Comparison of ENCODE assay signal across 21 cellular contexts in the genomic region with DNA sequence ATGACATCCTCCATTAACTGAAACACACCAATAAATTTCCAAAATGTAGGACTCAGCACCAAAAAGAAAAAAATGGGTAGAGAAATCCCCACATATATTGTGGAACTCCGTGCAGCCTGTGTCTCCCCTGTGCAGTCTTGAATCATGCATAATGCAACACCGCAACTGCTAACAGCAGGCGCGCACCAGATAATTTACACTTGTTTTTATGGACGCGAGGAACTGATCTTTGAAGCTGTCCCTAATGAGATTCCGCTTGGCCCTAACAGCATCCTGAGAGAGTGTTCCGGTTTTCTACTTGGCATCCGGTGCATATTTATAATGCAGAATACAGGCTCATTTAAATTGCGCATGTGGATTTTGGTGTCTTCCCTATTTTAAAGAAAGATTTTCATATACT. TPM values are rescaled to one million over a fixed set of nuclear protein-coding genes. Genes with fewer than 3 reads are reported as not detected.
DNase-seq lines count a peak whose midpoint lies in the region; ATAC-seq and TF ChIP-seq lines count a peak whose summit lies in the region.
"Had no signal": no experiment of that assay in that cellular context is flagged by ENCODE, and none has a peak within 500 bp of the region (broad histone marks: within the 10 kb centered on the region; RNA-seq: fewer than 3 reads in every experiment).

No MANE protein-coding gene starts in this region.

- ATAC-seq in GM23338 = no peak
- ATAC-seq: A549, GM12878, Panc1 had no signal

- no peak for DNase-seq in GM23338 (ENCODE audit: low spot score)
- DNase-seq in NCI-H526 treated with DMSO at 0.1 percent for 48 hours (lab: John Stamatoyannopoulos, UW) = peak; percentile 53
- peak; percentile 47 for DNase-seq in left kidney (ENCODE audit: low read depth, low spot score)
- no peak for DNase-seq in neural progenitor cell (ENCODE audit: low spot score)
- DNase-seq in T-helper 2 cell = no peak
- DNase-seq in OCI-M2 (lab: John Stamatoyannopoulos, UW; ENCODE audit: unreplicated experiment) = no peak
- no peak for DNase-seq in GM10266 (ENCODE audit: extremely low spot score)
- DNase-seq: BE2C; DMS79 treated with DMSO at 0.1 percent for 48 hours; NCI-H1105; NCI-H2029 treated with DMSO at 0.1 percent for 48 hours; NCI-H226; NCI-H524 treated with DMSO at 0.1 percent for 48 hours; NK-92 treated with Interleukin-12 subunit alpha and Interleukin-12 subunit beta, amount 100 ng/mL, for 24 hours; SIG-M5; SK-N-SH had no signal

- no peaks in the 10 kb centered on the region for H3K79me2 ChIP-seq in GM23338 (replicated peaks; ENCODE audit: insufficient read depth)
- no peaks in the 10 kb centered on the region for H3K79me2 ChIP-seq in neural progenitor cell (ENCODE audit: low read depth)

- TF ChIP-seq CTCF in GM23338 (conservative IDR thresholded peaks at IDR 0.05; ENCODE audit: low read depth in 2 of 2) = no peak
- no peak for TF ChIP-seq CTCF in neural progenitor cell (IDR thresholded peaks at IDR 0.05)
- TF ChIP-seq CTCF in GM10266 (IDR thresholded peaks at IDR 0.05; ENCODE audit: control insufficient read depth, insufficient read depth, low read depth, missing control alignments) = no peak

- no peaks in the 10 kb centered on the region; the same call in 1 of the 2 replicates for H3K36me3 ChIP-seq in GM23338 (ENCODE audit: insufficient read depth)
- no peaks in the 10 kb centered on the region for H3K36me3 ChIP-seq in neural progenitor cell
- H3K36me3 ChIP-seq: BE2C had no signal

- no peaks in the 10 kb centered on the region for H3K9me3 ChIP-seq in neural progenitor cell (ENCODE audit: low read depth)
- H3K9me3 ChIP-seq: A549, BE2C, HAP-1, SK-N-SH had no signal

- H2AFZ ChIP-seq in GM23338 = no peak overlapping the region
- H2AFZ ChIP-seq in neural progenitor cell (replicated peaks) = no peak overlapping the region

- H4K20me1 ChIP-seq in GM23338 (replicated peaks; ENCODE audit: insufficient read depth) = no peaks in the 10 kb centered on the region
- H4K20me1 ChIP-seq in neural progenitor cell (ENCODE audit: low read depth) = no peaks in the 10 kb centered on the region

- H3K4me1 Mint-ChIP-seq in GM23338 = peaks cover 67% of the 10 kb centered on the region
- peaks cover 49% of the 10 kb centered on the region for H3K4me1 Mint-ChIP-seq in neural progenitor cell

- H3K27ac Mint-ChIP-seq in GM23338 (peak overlapping the region; percentile 64), neural progenitor cell (peak overlapping the region; percentile 34)
- H3K27ac Mint-ChIP-seq: IgD-negative memory B cell had no signal

- H3K4me1 ChIP-seq in GM23338 (ENCODE audit: insufficient read depth) (peaks cover 64% of the 10 kb centered on the region), neural progenitor cell (peaks cover 12% of the 10 kb centered on the region)
- H3K4me1 ChIP-seq: A549, BE2C had no signal

- peak overlapping the region; percentile 12; the same call in 1 of the 2 replicates for H3K4me3 ChIP-seq in GM23338
- H3K4me3 ChIP-seq in neural progenitor cell = no peak overlapping the region
- H3K4me3 ChIP-seq: A549, GM12878, HAP-1 had no signal

- H3K4me3 Mint-ChIP-seq in GM23338 = no peak overlapping the region
- peak overlapping the region; percentile 39 for H3K4me3 Mint-ChIP-seq in neural progenitor cell
- H3K4me3 Mint-ChIP-seq: IgD-negative memory B cell had no signal

- H3K9me3 Mint-ChIP-seq in GM23338 (peaks cover 25% of the 10 kb centered on the region), neural progenitor cell (peaks cover 10% of the 10 kb centered on the region)

- peak overlapping the region; percentile 56; the same call in 1 of the 2 replicates for H3K27ac ChIP-seq in GM23338 (ENCODE audit: low read depth)
- H3K27ac ChIP-seq in neural progenitor cell = no peak overlapping the region
- H3K27ac ChIP-seq: A549 had no signal

- H3K27me3 ChIP-seq in GM23338 (ENCODE audit: insufficient read depth) (no peaks in the 10 kb centered on the region), neural progenitor cell (no peaks in the 10 kb centered on the region)
- H3K27me3 ChIP-seq: BE2C had no signal

- no peak overlapping the region for H3K9ac ChIP-seq in neural progenitor cell
- H3K9ac ChIP-seq: SK-N-SH had no signal

- H3K4me2 ChIP-seq in GM23338 (peak overlapping the region; percentile 56), neural progenitor cell (no peak overlapping the region)
- H3K4me2 ChIP-seq: A549, SK-N-SH had no signal

- H3K36me3 Mint-ChIP-seq in GM23338 (ENCODE audit: low read depth) = peaks cover 33% of the 10 kb centered on the region
- H3K36me3 Mint-ChIP-seq in neural progenitor cell = peaks cover 10% of the 10 kb centered on the region
- H3K36me3 Mint-ChIP-seq: IgD-negative memory B cell had no signal

- H3F3A ChIP-seq in GM23338 (replicated peaks; ENCODE audit: low read depth) (0 out of 2 replicates have a peak, but pooled peaks cover 4% of the 10 kb centered on the region), neural progenitor cell (ENCODE audit: low read depth) (no peaks in the 10 kb centered on the region)

- H3K27me3 Mint-ChIP-seq in GM23338 (ENCODE audit: insufficient read depth, low read depth, poor library complexity) (peaks cover 2% of the 10 kb centered on the region), neural progenitor cell (ENCODE audit: insufficient read depth, low read depth) (no peaks in the 10 kb centered on the region)

- H3K9me2 ChIP-seq in GM23338 (ENCODE audit: insufficient read depth) = no peaks in the 10 kb centered on the region; the same call in 1 of the 2 replicates
- H3K9me2 ChIP-seq: SK-N-SH had no signal

TF ChIP-seq in GM23338, 12 proteins besides CTCF, POLR2A, EP300 and RAD21 (continues in another document):
- TF ChIP-seq STAT1 (IDR thresholded peaks at IDR 0.05; ENCODE audit: unreplicated experiment) (no peak), JUNB (IDR thresholded peaks at IDR 0.05; ENCODE audit: unreplicated experiment) (no peak), EZH2phosphoT487 (IDR thresholded peaks at IDR 0.05; ENCODE audit: unreplicated experiment) (no peak)
- TF ChIP-seq, protein P1, sequence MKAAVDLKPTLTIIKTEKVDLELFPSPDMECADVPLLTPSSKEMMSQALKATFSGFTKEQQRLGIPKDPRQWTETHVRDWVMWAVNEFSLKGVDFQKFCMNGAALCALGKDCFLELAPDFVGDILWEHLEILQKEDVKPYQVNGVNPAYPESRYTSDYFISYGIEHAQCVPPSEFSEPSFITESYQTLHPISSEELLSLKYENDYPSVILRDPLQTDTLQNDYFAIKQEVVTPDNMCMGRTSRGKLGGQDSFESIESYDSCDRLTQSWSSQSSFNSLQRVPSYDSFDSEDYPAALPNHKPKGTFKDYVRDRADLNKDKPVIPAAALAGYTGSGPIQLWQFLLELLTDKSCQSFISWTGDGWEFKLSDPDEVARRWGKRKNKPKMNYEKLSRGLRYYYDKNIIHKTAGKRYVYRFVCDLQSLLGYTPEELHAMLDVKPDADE (IDR thresholded peaks at IDR 0.05) = no peak

RNA-seq across cellular contexts. Expression of a gene that starts 21.2 kb away (rescaled TPM):
- total RNA-seq in GM23338 (2014; rRNA removed; shearing (Covaris generic)) = 6.8 and 15.8 TPM in 2 replicates
- 2.4 and 4.4 TPM in 2 replicates for polyA plus RNA-seq in GM23338 (2016; fragmentation: Nextera tagmentation; extraction: Ambion mirVana)
- total RNA-seq in neural progenitor cell (ENCODE audit: low replicate concordance) = 1.6 and 3.4 TPM in 2 replicates
- total RNA-seq: GM12878 had no signal
- polyA plus RNA-seq: A549, GM12878 had no signal

Comparison
In these comparisons a context has a peak if more than half of its experiments do, and no peak if none do; other contexts are left out.
1. DNase-seq: peak in NCI-H526 treated with DMSO at 0.1 percent for 48 hours (single experiment) and left kidney (single experiment); none in GM23338 (single experiment), neural progenitor cell (single experiment), T-helper 2 cell (0 of 5), OCI-M2 (single experiment) and GM10266 (single experiment).